ENCODE assay signal across 2 cellular contexts in genomic region chr5:28512648-28513047, GRCh38.
TF ChIP-seq lines count a peak whose summit lies in the region.

No MANE protein-coding gene starts in this region.

TF ChIP-seq in A549, 52 proteins besides CTCF, POLR2A, EP300 and RAD21:
- TF ChIP-seq CHD4 (IDR thresholded peaks at IDR 0.05; ENCODE audit: borderline replicate concordance) (no peak), CEBPB (IDR thresholded peaks at IDR 0.05) (peak in 1 of 2 experiments; percentile 18; a peak in 1 of 4 replicates)
TF ChIP-seq in A549: peak in this region for 1.

TF ChIP-seq in GM23338, 12 proteins besides CTCF, POLR2A, EP300 and RAD21:
- TF ChIP-seq JUNB (IDR thresholded peaks at IDR 0.05; ENCODE audit: unreplicated experiment) = no peak
- TF ChIP-seq ETS1 (IDR thresholded peaks at IDR 0.05) = no peak
- no peak for TF ChIP-seq EZH2 (IDR thresholded peaks at IDR 0.05; ENCODE audit: low read depth, unreplicated experiment)
- no peak for TF ChIP-seq NANOG (IDR thresholded peaks at IDR 0.05; ENCODE audit: borderline replicate concordance)
- TF ChIP-seq STAT1 (IDR thresholded peaks at IDR 0.05; ENCODE audit: unreplicated experiment) = no peak
- TF ChIP-seq CREB1 (CRISPR knock-in tag; IDR thresholded peaks at IDR 0.05; ENCODE audit: low read depth) = no peak
- TF ChIP-seq ZNF114 (CRISPR knock-in tag; IDR thresholded peaks at IDR 0.05) = no peak
- TF ChIP-seq POLR2AphosphoS5 (IDR thresholded peaks at IDR 0.05; ENCODE audit: low read depth) = no peak
- TF ChIP-seq EZH2phosphoT487 (IDR thresholded peaks at IDR 0.05; ENCODE audit: unreplicated experiment) = no peak
TF ChIP-seq in GM23338: peak in this region for 0.
